ENCODE assay signal across 1 cellular context in the genomic region with DNA sequence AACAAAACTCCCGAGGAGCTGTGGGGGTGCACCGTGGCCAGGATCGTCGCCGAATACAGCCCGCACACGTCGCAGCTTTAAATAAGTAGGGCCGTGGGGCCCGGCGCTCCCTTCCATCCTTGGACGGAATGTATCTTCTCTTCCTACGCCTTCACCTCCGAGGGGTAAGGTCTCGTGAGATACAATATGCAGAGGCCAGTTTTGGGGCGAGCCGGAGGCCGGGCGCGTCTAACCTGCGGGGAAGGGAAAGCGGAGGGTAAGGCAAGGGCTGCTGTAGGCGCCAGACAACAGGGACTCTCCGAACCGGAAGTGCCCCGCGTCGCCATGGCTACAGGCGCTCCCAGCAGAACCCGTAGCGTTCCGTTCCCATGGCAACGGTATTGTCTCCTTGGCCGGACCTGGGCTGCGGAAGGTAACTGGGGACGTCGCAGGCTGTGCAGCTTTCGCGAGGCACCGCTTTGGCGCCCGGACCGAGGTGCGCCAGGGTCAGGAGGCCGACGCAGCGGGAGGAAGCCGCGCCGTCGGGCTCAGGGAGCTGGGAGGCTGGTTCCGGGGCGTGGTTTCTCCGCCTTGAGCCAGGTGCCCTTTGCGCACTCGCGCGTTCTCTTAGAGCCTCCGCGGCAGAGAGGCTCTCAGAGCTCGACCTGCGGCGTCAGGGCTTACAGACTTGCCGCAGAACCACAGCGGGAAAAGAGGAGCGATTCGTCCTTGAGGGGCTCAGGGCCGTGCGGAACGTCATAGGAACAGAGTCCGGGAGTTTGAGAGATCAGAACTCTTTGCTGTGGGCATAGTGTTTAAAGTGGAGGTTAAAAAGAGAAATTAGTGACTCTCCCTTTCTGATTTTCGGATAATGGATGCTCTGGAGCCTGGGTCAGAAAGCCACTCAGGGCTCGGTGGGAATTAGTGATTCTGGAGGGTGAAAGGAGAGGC.
TF ChIP-seq lines count a peak whose summit lies in the region.

A gene with protein sequence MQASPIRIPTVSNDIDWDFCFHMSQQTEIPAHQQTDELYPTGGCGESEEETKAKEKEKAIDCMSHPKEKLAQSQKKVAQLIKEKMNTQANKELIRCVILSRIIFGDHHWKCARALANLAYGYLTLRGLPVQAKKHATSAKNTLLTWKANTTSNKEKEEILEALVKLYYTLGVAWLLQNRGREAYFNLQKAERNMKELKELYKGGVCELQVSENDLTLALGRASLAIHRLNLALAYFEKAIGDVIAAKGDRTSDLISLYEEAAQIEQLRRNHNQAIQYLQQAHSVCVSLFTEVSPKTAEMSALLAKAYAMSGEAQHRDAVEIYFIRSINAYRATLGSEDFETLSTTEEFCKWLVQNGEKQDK (plus strand): TSS at position 380 of the 930 bp plus-strand sequence. CDS start 1,508 bp downstream, outside the sequence.

TF ChIP-seq in GM12878, 131 proteins besides CTCF, POLR2A, EP300 and RAD21 (continued from another document):
- TF ChIP-seq, protein P1, sequence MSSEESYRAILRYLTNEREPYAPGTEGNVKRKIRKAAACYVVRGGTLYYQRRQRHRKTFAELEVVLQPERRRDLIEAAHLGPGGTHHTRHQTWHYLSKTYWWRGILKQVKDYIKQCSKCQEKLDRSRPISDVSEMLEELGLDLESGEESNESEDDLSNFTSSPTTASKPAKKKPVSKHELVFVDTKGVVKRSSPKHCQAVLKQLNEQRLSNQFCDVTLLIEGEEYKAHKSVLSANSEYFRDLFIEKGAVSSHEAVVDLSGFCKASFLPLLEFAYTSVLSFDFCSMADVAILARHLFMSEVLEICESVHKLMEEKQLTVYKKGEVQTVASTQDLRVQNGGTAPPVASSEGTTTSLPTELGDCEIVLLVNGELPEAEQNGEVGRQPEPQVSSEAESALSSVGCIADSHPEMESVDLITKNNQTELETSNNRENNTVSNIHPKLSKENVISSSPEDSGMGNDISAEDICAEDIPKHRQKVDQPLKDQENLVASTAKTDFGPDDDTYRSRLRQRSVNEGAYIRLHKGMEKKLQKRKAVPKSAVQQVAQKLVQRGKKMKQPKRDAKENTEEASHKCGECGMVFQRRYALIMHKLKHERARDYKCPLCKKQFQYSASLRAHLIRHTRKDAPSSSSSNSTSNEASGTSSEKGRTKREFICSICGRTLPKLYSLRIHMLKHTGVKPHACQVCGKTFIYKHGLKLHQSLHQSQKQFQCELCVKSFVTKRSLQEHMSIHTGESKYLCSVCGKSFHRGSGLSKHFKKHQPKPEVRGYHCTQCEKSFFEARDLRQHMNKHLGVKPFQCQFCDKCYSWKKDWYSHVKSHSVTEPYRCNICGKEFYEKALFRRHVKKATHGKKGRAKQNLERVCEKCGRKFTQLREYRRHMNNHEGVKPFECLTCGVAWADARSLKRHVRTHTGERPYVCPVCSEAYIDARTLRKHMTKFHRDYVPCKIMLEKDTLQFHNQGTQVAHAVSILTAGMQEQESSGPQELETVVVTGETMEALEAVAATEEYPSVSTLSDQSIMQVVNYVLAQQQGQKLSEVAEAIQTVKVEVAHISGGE (CRISPR knock-in tag; IDR thresholded peaks at IDR 0.05): peak; percentile 39; the same call in 1 of the 2 replicates
- TF ChIP-seq IRF4 (IDR thresholded peaks at IDR 0.05; ENCODE audit: low read depth, low read length) (peak; percentile 57; the same call in 1 of the 2 replicates), POLR2AphosphoS5 (IDR thresholded peaks at IDR 0.05; ENCODE audit: low read length) (peak; percentile 32; the same call in 1 of the 2 replicates), SRF (IDR thresholded peaks at IDR 0.05; ENCODE audit: low read depth in 2 of 2, low read length in 2 of 2) (no peak)
TF ChIP-seq in GM12878: peak in this region for 29.
